In genomic region chr2:217158906-217159305, GRCh38 we compare ENCODE assay signal across 23 cellular contexts.
"Had no signal": no experiment of that assay in that cellular context is flagged by ENCODE, and none has a peak within 500 bp of the region (broad histone marks: within the 10 kb centered on the region; RNA-seq: fewer than 3 reads in every experiment).

No MANE protein-coding gene starts in this region.

- FAIRE-seq: keratinocyte had no signal

- DNase-seq: dorsolateral prefrontal cortex; effector CD4-positive, alpha-beta T cell; foreskin fibroblast; gastrocnemius medialis; head of caudate nucleus; left ventricle myocardium superior; lower lobe of right lung; natural killer cell; occipital lobe; ovary; posterior cingulate gyrus; psoas muscle; right cardiac atrium; sigmoid colon; spleen; stimulated activated CD4-positive, alpha-beta T cell treated with anti-CD3 and anti-CD28 coated beads, Interleukin-4, amount 100 ng/mL, for 4 hours; stimulated activated naive CD8-positive, alpha-beta T cell treated with anti-CD3 and anti-CD28 coated beads, Interleukin-15, Interleukin-2, amounts not matched to agents 100 U/mL and 50 U/mL, for 24 hours; transverse colon; upper lobe of right lung; uterus had no signal

- H3K27me3 ChIP-seq: gastrocnemius medialis, ovary, sigmoid colon, transverse colon, upper lobe of right lung, uterus had no signal

- ATAC-seq: esophagus mucosa; gastrocnemius medialis; left ventricle myocardium superior; lower lobe of right lung; natural killer cell; psoas muscle; right cardiac atrium; stimulated activated memory B cell treated with anti-CD40 and anti-IgM and Interleukin-4, amounts not matched to agents 10 μg/mL and 1 μg/mL and 100 μg/mL, for 72 hours; stimulated activated naive CD8-positive, alpha-beta T cell treated with anti-CD3 and anti-CD28 coated beads, Interleukin-15, Interleukin-2, amounts not matched to agents 100 U/mL and 50 U/mL, for 24 hours; upper lobe of right lung had no signal

- H3K36me3 ChIP-seq: gastrocnemius medialis, lower lobe of right lung, ovary, sigmoid colon, spleen, transverse colon, upper lobe of right lung, uterus had no signal

- H3K27ac ChIP-seq: dorsolateral prefrontal cortex, gastrocnemius medialis, lower lobe of right lung, ovary, psoas muscle, sigmoid colon, spleen, transverse colon, upper lobe of right lung, uterus had no signal

- H3K9me3 ChIP-seq: gastrocnemius medialis, lower lobe of right lung, ovary, psoas muscle, sigmoid colon, spleen, transverse colon, upper lobe of right lung, uterus had no signal

- H3K4me3 ChIP-seq: dorsolateral prefrontal cortex, gastrocnemius medialis, lower lobe of right lung, ovary, psoas muscle, sigmoid colon, spleen, transverse colon, upper lobe of right lung, uterus had no signal
